8 cellular contexts compared by ENCODE assay signal in the genomic region with DNA sequence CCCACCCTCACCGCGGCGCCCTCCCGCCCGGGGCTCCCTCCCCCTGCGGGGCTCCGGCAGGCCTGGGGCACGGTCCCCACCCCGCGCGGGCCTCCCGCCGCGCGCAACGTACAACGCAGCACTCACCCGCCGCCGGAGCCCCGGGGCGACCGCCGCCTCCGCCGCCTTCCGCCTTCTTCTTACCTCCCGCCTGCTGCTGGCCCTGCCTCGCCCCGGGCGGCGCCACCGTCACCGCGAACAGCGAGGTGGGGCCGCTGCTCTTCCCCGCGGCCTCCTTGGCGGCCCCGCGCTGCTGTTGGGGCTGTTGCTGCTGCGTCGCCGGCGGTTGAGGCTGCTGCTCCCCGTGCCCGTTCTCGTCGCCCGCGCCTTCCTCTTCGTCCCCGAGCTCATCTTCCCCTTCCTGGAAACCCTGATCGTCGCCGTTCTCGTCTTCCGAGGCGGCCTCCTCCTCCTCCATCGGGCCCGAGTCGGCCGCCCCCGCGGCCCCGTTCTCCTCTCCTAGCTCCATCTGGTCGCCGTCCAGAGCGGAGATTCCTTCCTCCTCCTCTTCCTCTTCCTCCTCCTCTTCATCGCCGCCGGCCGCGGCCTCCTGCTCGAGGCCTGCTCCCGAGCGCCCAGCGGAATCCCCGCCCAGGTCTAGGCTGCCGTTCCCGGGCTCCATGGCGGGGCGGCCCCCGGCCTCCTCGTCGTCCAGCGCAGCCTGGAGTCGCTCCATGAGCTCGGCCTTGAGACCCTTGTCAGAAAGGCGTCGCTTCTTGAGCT. TPM values are rescaled to one million over a fixed set of nuclear protein-coding genes. Genes with fewer than 3 reads are reported as not detected.
DNase-seq lines count a peak whose midpoint lies in the region; ATAC-seq and TF ChIP-seq lines count a peak whose summit lies in the region.

No MANE protein-coding gene starts in this region.

- H3K27me3 Mint-ChIP-seq in endothelial cell (ENCODE audit: unreplicated experiment) (peaks cover 24% of the 10 kb centered on the region), neural crest cell (ENCODE audit: low read depth) (peaks cover 7% of the 10 kb centered on the region)

- DNase-seq in endothelial cell (ENCODE audit: low spot score) (no peak), neural crest cell (ENCODE audit: low read depth, low spot score) (no peak), tibial artery (peak in 1 of 2 donors; percentile 36), ACHN (no peak), 8988T (no peak)

- H3K27ac ChIP-seq in VCaP (peak overlapping the region; percentile 99), tibial artery (peak overlapping the region; percentile 100)

- H3K9me3 ChIP-seq in tibial artery, result no peaks in the 10 kb centered on the region

- intact Hi-C loops in tibial artery (cut with DNase I; ENCODE audit: low total_unique reads), result loop anchor here (1.0 to 10.0 kb wide), 3 partner anchors 29 to 209 kb away; a partner anchor contains a TSS

- H3K4me3 Mint-ChIP-seq in endothelial cell (ENCODE audit: unreplicated experiment) (peak overlapping the region; percentile 93), neural crest cell (peak overlapping the region; percentile 91)

- H3K9me3 Mint-ChIP-seq in endothelial cell (ENCODE audit: unreplicated experiment) (no peaks in the 10 kb centered on the region), neural crest cell (no peaks in the 10 kb centered on the region)

- TF ChIP-seq CTCF in VCaP (conservative IDR thresholded peaks at IDR 0.05), result no peak
- no peak for TF ChIP-seq CTCF in endothelial cell (IDR thresholded peaks at IDR 0.05; ENCODE audit: unreplicated experiment)
- TF ChIP-seq CTCF in neural crest cell (conservative IDR thresholded peaks at IDR 0.05), result no peak
- TF ChIP-seq CTCF in tibial artery (IDR thresholded peaks at IDR 0.05), result no peak

- peaks cover 18 to 26% (median 23%) of the 10 kb centered on the region in 3 donors for H3K36me3 ChIP-seq in tibial artery

- H3K4me1 Mint-ChIP-seq in endothelial cell (ENCODE audit: unreplicated experiment) (peaks cover 50% of the 10 kb centered on the region), neural crest cell (peaks cover 60% of the 10 kb centered on the region)

- no peaks in the 10 kb centered on the region for H3K27me3 ChIP-seq in tibial artery

- ATAC-seq in GM18873 (IDR thresholded peaks at IDR 0.05; ENCODE audit: low FRiP score, unreplicated experiment) (peak; percentile 7), HG02973 (IDR thresholded peaks at IDR 0.05; ENCODE audit: unreplicated experiment) (peak; percentile 28)

- peaks cover 0 to 45% (median 25%) of the 10 kb centered on the region in 4 donors for H3K4me1 ChIP-seq in tibial artery

- in situ Hi-C loops in ACHN (cut with HindIII; ENCODE audit: low pct_ligation_motif_present, low pct_unique_long_range_greater_than_20kb, low sequenced_read_pairs), result no loop called here

- peaks cover 38% of the 10 kb centered on the region for H3K36me3 Mint-ChIP-seq in endothelial cell (ENCODE audit: low read depth, unreplicated experiment)
- H3K36me3 Mint-ChIP-seq in neural crest cell (ENCODE audit: low read depth), result peaks cover 16% of the 10 kb centered on the region

- H3K4me3 ChIP-seq in tibial artery, result peak overlapping the region; percentile 96 to 98

- peak overlapping the region; percentile 97 for H3K27ac Mint-ChIP-seq in endothelial cell (ENCODE audit: unreplicated experiment)
- peak overlapping the region; percentile 96 for H3K27ac Mint-ChIP-seq in neural crest cell (ENCODE audit: unreplicated experiment)

RNA-seq across cellular contexts. Expression of a gene that starts 0.7 kb away (rescaled TPM):
- total RNA-seq in endothelial cell (ENCODE audit: unreplicated experiment) (381 TPM), neural crest cell (695 and 719 TPM in 2 replicates)

RNA-seq across cellular contexts. Expression of a gene that starts 28.2 kb away (rescaled TPM):
- total RNA-seq in endothelial cell (ENCODE audit: unreplicated experiment), result 9.6 TPM
- total RNA-seq in neural crest cell, result 24.0 and 25.7 TPM in 2 replicates
